Comparison of ENCODE assay signal across 8 cellular contexts in genomic region chr17:44110823-44111633, GRCh38.
A peak's percentile ranks its signal among the peaks of the same experiment; 100 is the strongest.
DNase-seq lines count a peak whose midpoint lies in the region; ATAC-seq and TF ChIP-seq lines count a peak whose summit lies in the region.

No MANE protein-coding gene starts in this region.

- peak; percentile 41 for DNase-seq in GM12864 (ENCODE audit: low read depth)
- peak; percentile 93 to 98 for DNase-seq in HL-60 (ENCODE audit: low read depth in 1 of 2, low spot score in 1 of 2)
- DNase-seq in NCI-H82 (lab: John Stamatoyannopoulos, UW): peak; percentile 98
- peak; percentile 75 for DNase-seq in activated CD8-positive, alpha-beta memory T cell treated with anti-CD3 and anti-CD28 coated beads, Interleukin-2, amount 50 U/mL, for 48 hours
- DNase-seq in erythroblast (lab: John Stamatoyannopoulos, UW): peak; percentile 88 to 92
- peak; percentile 27 to 45 for DNase-seq in stimulated activated CD8-positive, alpha-beta memory T cell treated with anti-CD3 and anti-CD28 coated beads, Interleukin-7, amount 100 ng/mL, for 48 hours (ENCODE audit: extremely low read depth in 1 of 2, low read depth in 1 of 2)

- TF ChIP-seq POLR2A in erythroblast (IDR thresholded peaks at IDR 0.05; ENCODE audit: low read length): no peak

- H3K9me3 ChIP-seq in mucosa of rectum (ENCODE audit: control insufficient read depth in 2 of 2, low read length in 2 of 2): no peaks in the 10 kb centered on the region

- ATAC-seq in GM18519 (IDR thresholded peaks at IDR 0.05; ENCODE audit: low FRiP score, unreplicated experiment): no peak

- no peak for TF ChIP-seq CTCF in GM12864 (IDR thresholded peaks at IDR 0.05; ENCODE audit: low read depth, low read length, missing control alignments)
- TF ChIP-seq CTCF in HL-60 (IDR thresholded peaks at IDR 0.05; ENCODE audit: insufficient read depth, low read length): no peak

- H3K36me3 ChIP-seq in mucosa of rectum (ENCODE audit: control insufficient read depth in 2 of 2, insufficient read depth in 2 of 2, low read length in 2 of 2): peaks cover 0 to 6% of the 10 kb centered on the region in 2 donors

- H3K27me3 ChIP-seq in HL-60 (ENCODE audit: insufficient read depth, poor library complexity, severe bottlenecking): no peaks in the 10 kb centered on the region
- H3K27me3 ChIP-seq in mucosa of rectum (ENCODE audit: control insufficient read depth in 2 of 2, insufficient read depth in 2 of 2, low read length in 2 of 2): no peaks in the 10 kb centered on the region

- peak overlapping the region; percentile 61 for H3K27ac ChIP-seq in HL-60 (replicated peaks)
- peak overlapping the region; percentile 66 to 75 for H3K27ac ChIP-seq in mucosa of rectum (ENCODE audit: low read depth in 2 of 2, low read length in 2 of 2)

- H3K4me3 ChIP-seq in GM12864 (ENCODE audit: low read depth, low read length) (peak overlapping the region; percentile 54), HL-60 (replicated peaks; ENCODE audit: insufficient read depth, low read length) (peak overlapping the region; percentile 53), mucosa of rectum (ENCODE audit: low read length in 2 of 2) (peak overlapping the region; percentile 57 to 60)

- peaks cover 29 to 39% of the 10 kb centered on the region in 2 donors for H3K4me1 ChIP-seq in mucosa of rectum (ENCODE audit: control insufficient read depth in 2 of 2, insufficient read depth in 2 of 2, low read length in 2 of 2)

- peak overlapping the region; percentile 41 to 64 for H3K9ac ChIP-seq in mucosa of rectum (ENCODE audit: low read depth in 1 of 2, low read length in 2 of 2)

Comparison
In these comparisons a context has a peak if more than half of its experiments do, and no peak if none do; other contexts are left out.
1. DNase-seq: peak in every context shown above with its lines; median percentile 98 in NCI-H82; 96 in HL-60; 90 in erythroblast; 75 in activated CD8-positive, alpha-beta memory T cell treated with anti-CD3 and anti-CD28 coated beads, Interleukin-2, amount 50 U/mL, for 48 hours; 41 in GM12864; 36 in stimulated activated CD8-positive, alpha-beta memory T cell treated with anti-CD3 and anti-CD28 coated beads, Interleukin-7, amount 100 ng/mL, for 48 hours.